19 cellular contexts compared by ENCODE assay signal in genomic region chr7:37395618-37396259, GRCh38. TPM values are rescaled to one million over a fixed set of nuclear protein-coding genes. Genes with fewer than 3 reads are reported as not detected.
A peak's percentile ranks its signal among the peaks of the same experiment; 100 is the strongest.
DNase-seq lines count a peak whose midpoint lies in the region; ATAC-seq and TF ChIP-seq lines count a peak whose summit lies in the region.
"Had no signal": no experiment of that assay in that cellular context is flagged by ENCODE, and none has a peak within 500 bp of the region (broad histone marks: within the 10 kb centered on the region; RNA-seq: fewer than 3 reads in every experiment).

No MANE protein-coding gene starts in this region.

- peaks cover 5% of the 10 kb centered on the region for H3K36me3 Mint-ChIP-seq in activated CD4-positive, alpha-beta T cell treated with anti-CD3 and anti-CD28 coated beads for 36 hours (ENCODE audit: low read depth)
- H3K36me3 Mint-ChIP-seq in activated CD4-positive, alpha-beta T cell treated with anti-CD3 and anti-CD28 coated beads, Interleukin-2, amount 10 ng/mL, durations not matched to agents 7 days and 5 days (ENCODE audit: low read depth), result peaks cover 6% of the 10 kb centered on the region
- peaks cover 12 to 13% of the 10 kb centered on the region in 2 donors for H3K36me3 Mint-ChIP-seq in CD14-positive monocyte
- peaks cover 4% of the 10 kb centered on the region for H3K36me3 Mint-ChIP-seq in memory B cell
- H3K36me3 Mint-ChIP-seq: WTC11 had no signal

- no peak for TF ChIP-seq CTCF in CD14-positive monocyte (IDR thresholded peaks at IDR 0.05)
- no peak for TF ChIP-seq CTCF in MM.1S (IDR thresholded peaks at IDR 0.05; ENCODE audit: low read length)
- no peak for TF ChIP-seq CTCF in esophagus squamous epithelium (IDR thresholded peaks at IDR 0.05)

- H3K36me3 ChIP-seq in MM.1S (replicated peaks; ENCODE audit: insufficient read depth, low read length), result no peaks in the 10 kb centered on the region
- no peaks in the 10 kb centered on the region for H3K36me3 ChIP-seq in esophagus squamous epithelium
- H3K36me3 ChIP-seq: BE2C, spleen, vagina had no signal

- no peak for DNase-seq in activated CD4-positive, alpha-beta T cell treated with anti-CD3 and anti-CD28 coated beads for 36 hours
- no peak for DNase-seq in activated CD4-positive, alpha-beta T cell treated with anti-CD3 and anti-CD28 coated beads, Interleukin-2, amount 10 ng/mL, durations not matched to agents 7 days and 5 days
- DNase-seq in CD14-positive monocyte (ENCODE audit: low spot score), result no peak
- DNase-seq in MM.1S, result peak; percentile 31
- no peak for DNase-seq in memory B cell (ENCODE audit: low spot score in 2 of 2)
- DNase-seq in mesenteric fat pad (ENCODE audit: low spot score), result no peak
- DNase-seq in esophagus squamous epithelium (lab: John Stamatoyannopoulos, UW), result no peak
- no peak for DNase-seq in DMS79 treated with DMSO at 0.1 percent for 48 hours (lab: John Stamatoyannopoulos, UW)
- DNase-seq: activated naive CD8-positive, alpha-beta T cell treated with anti-CD3 and anti-CD28 coated beads, Interleukin-2, amount 10 ng/mL, durations not matched to agents 7 days and 5 days; BE2C; Calu3; mucosa of descending colon; NCI-H2081 treated with DMSO at 0.1 percent for 48 hours; NCI-H446 treated with DMSO at 0.1 percent for 48 hours; NK-92 treated with Interleukin-12 subunit alpha and Interleukin-12 subunit beta, amount 100 ng/mL, for 24 hours; retina; spleen had no signal

- WGBS in esophagus squamous epithelium, 2 donors, result 45 to 52% methylated on average over 1 of the region's 1 CpG

- H3K9ac ChIP-seq in MM.1S (ENCODE audit: low read length), result no peak overlapping the region

- intact Hi-C loops in activated CD4-positive, alpha-beta T cell treated with anti-CD3 and anti-CD28 coated beads for 36 hours (cut with DNase I, micrococcal nuclease), result no loop called here
- intact Hi-C loops in CD14-positive monocyte (cut with micrococcal nuclease) (no loop called here), esophagus squamous epithelium (cut with DNase I) (no loop called here)

- POLR2A ChIA-PET in activated CD4-positive, alpha-beta T cell treated with anti-CD3 and anti-CD28 coated beads for 36 hours (lab: Charles Lee), result no interaction called here
- POLR2A ChIA-PET in activated CD4-positive, alpha-beta T cell treated with anti-CD3 and anti-CD28 coated beads, Interleukin-2, amount 10 ng/mL, durations not matched to agents 7 days and 5 days (lab: Charles Lee), result no interaction called here

- no peaks in the 10 kb centered on the region for H4K20me1 ChIP-seq in MM.1S (ENCODE audit: insufficient read depth, low read length)

- no peak for TF ChIP-seq POLR2A in esophagus squamous epithelium (IDR thresholded peaks at IDR 0.05)

- no peaks in the 10 kb centered on the region for H3K27me3 ChIP-seq in MM.1S (replicated peaks; ENCODE audit: insufficient read depth, low read length)
- no peaks in the 10 kb centered on the region for H3K27me3 ChIP-seq in esophagus squamous epithelium
- H3K27me3 ChIP-seq: BE2C, spleen, vagina had no signal

- H3K9me3 ChIP-seq in MM.1S (replicated peaks; ENCODE audit: insufficient read depth, low read length) (no peaks in the 10 kb centered on the region), esophagus squamous epithelium (no peaks in the 10 kb centered on the region)
- H3K9me3 ChIP-seq: BE2C, mucosa of descending colon, spleen, vagina had no signal

- CTCF ChIA-PET in activated CD4-positive, alpha-beta T cell treated with anti-CD3 and anti-CD28 coated beads for 36 hours (lab: Charles Lee), result interaction anchor here (0.6 to 1.7 kb wide), 3 partner anchors 14 to 60 kb away, joined by 3 to 5 read pairs (median 4); partner anchors contain the start of gene ELMO1
- CTCF ChIA-PET in activated CD4-positive, alpha-beta T cell treated with anti-CD3 and anti-CD28 coated beads, Interleukin-2, amount 10 ng/mL, durations not matched to agents 7 days and 5 days (lab: Charles Lee), result interaction anchor here (1.3 kb wide), 1 partner anchor 15 kb away, joined by 4 read pairs; no protein-coding TSS in a partner anchor

- peaks cover 81% of the 10 kb centered on the region for H3K4me1 Mint-ChIP-seq in activated CD4-positive, alpha-beta T cell treated with anti-CD3 and anti-CD28 coated beads for 36 hours
- peaks cover 36% of the 10 kb centered on the region for H3K4me1 Mint-ChIP-seq in activated CD4-positive, alpha-beta T cell treated with anti-CD3 and anti-CD28 coated beads, Interleukin-2, amount 10 ng/mL, durations not matched to agents 7 days and 5 days
- H3K4me1 Mint-ChIP-seq in CD14-positive monocyte (peaks cover 50% of the 10 kb centered on the region), memory B cell (peaks cover 73% of the 10 kb centered on the region)

- H3K4me3 Mint-ChIP-seq in activated CD4-positive, alpha-beta T cell treated with anti-CD3 and anti-CD28 coated beads for 36 hours, result no peak overlapping the region
- H3K4me3 Mint-ChIP-seq in activated CD4-positive, alpha-beta T cell treated with anti-CD3 and anti-CD28 coated beads, Interleukin-2, amount 10 ng/mL, durations not matched to agents 7 days and 5 days, result no peak overlapping the region
- H3K4me3 Mint-ChIP-seq in CD14-positive monocyte (no peak overlapping the region), memory B cell (peak overlapping the region; percentile 9)
- H3K4me3 Mint-ChIP-seq: activated naive CD8-positive, alpha-beta T cell treated with anti-CD3 and anti-CD28 coated beads, Interleukin-2, amount 10 ng/mL, durations not matched to agents 7 days and 5 days; WTC11 had no signal

- H3K9me3 Mint-ChIP-seq in activated CD4-positive, alpha-beta T cell treated with anti-CD3 and anti-CD28 coated beads for 36 hours (ENCODE audit: low read depth), result peaks cover under 1% of the 10 kb centered on the region
- H3K9me3 Mint-ChIP-seq in activated CD4-positive, alpha-beta T cell treated with anti-CD3 and anti-CD28 coated beads, Interleukin-2, amount 10 ng/mL, durations not matched to agents 7 days and 5 days, result peaks cover 2% of the 10 kb centered on the region
- H3K9me3 Mint-ChIP-seq in CD14-positive monocyte (peaks cover 0 to 2% (median 0%) of the 10 kb centered on the region in 7 donors), memory B cell (no peaks in the 10 kb centered on the region)
- H3K9me3 Mint-ChIP-seq: WTC11 had no signal

- H2AFZ ChIP-seq in MM.1S (ENCODE audit: low read length), result 0 out of 2 replicates have a peak overlapping the region, but pooled peaks have one; percentile 1

- ATAC-seq in activated CD4-positive, alpha-beta T cell treated with anti-CD3 and anti-CD28 coated beads for 36 hours, result peak; percentile 93
- ATAC-seq in memory B cell (ENCODE audit: low read depth), result peak; percentile 85
- ATAC-seq: mucosa of descending colon, WTC11 had no signal

- H3K79me2 ChIP-seq in MM.1S (ENCODE audit: low read length), result no peaks in the 10 kb centered on the region

- H3F3A ChIP-seq in MM.1S (ENCODE audit: insufficient read depth, low read length), result 0 out of 2 replicates have a peak, but pooled peaks cover 4% of the 10 kb centered on the region

- H3K4me3 ChIP-seq in MM.1S (ENCODE audit: low read length), result no peak overlapping the region
- no peak overlapping the region for H3K4me3 ChIP-seq in esophagus squamous epithelium
- H3K4me3 ChIP-seq: mucosa of descending colon, spleen, vagina had no signal

- no peaks in the 10 kb centered on the region for H3K9me2 ChIP-seq in MM.1S (replicated peaks; ENCODE audit: insufficient read depth, low read length)

- H3K27ac ChIP-seq in MM.1S (ENCODE audit: low read length) (peak overlapping the region; percentile 34; the same call in 1 of the 2 replicates), esophagus squamous epithelium (no peak overlapping the region)
- H3K27ac ChIP-seq: spleen, vagina had no signal

- no peaks in the 10 kb centered on the region for H3K27me3 Mint-ChIP-seq in activated CD4-positive, alpha-beta T cell treated with anti-CD3 and anti-CD28 coated beads for 36 hours
- H3K27me3 Mint-ChIP-seq in activated CD4-positive, alpha-beta T cell treated with anti-CD3 and anti-CD28 coated beads, Interleukin-2, amount 10 ng/mL, durations not matched to agents 7 days and 5 days, result no peaks in the 10 kb centered on the region
- H3K27me3 Mint-ChIP-seq in CD14-positive monocyte (ENCODE audit: low read depth in 3 of 3) (peaks cover 0 to 4% (median 0%) of the 10 kb centered on the region in 3 donors), memory B cell (no peaks in the 10 kb centered on the region)
- H3K27me3 Mint-ChIP-seq: activated naive CD8-positive, alpha-beta T cell treated with anti-CD3 and anti-CD28 coated beads, Interleukin-2, amount 10 ng/mL, durations not matched to agents 7 days and 5 days had no signal

- peak overlapping the region; percentile 10; the same call in 1 of the 2 replicates for H3K4me2 ChIP-seq in MM.1S (ENCODE audit: low read depth, low read length)

- peak overlapping the region; percentile 76 for H3K27ac Mint-ChIP-seq in activated CD4-positive, alpha-beta T cell treated with anti-CD3 and anti-CD28 coated beads for 36 hours
- H3K27ac Mint-ChIP-seq in activated CD4-positive, alpha-beta T cell treated with anti-CD3 and anti-CD28 coated beads, Interleukin-2, amount 10 ng/mL, durations not matched to agents 7 days and 5 days, result no peak overlapping the region
- H3K27ac Mint-ChIP-seq in CD14-positive monocyte, result peak overlapping the region in 4 of 7 donors; percentile 18 to 84 (median 70)
- H3K27ac Mint-ChIP-seq in memory B cell, result peak overlapping the region; percentile 93
- H3K27ac Mint-ChIP-seq: activated naive CD8-positive, alpha-beta T cell treated with anti-CD3 and anti-CD28 coated beads, Interleukin-2, amount 10 ng/mL, durations not matched to agents 7 days and 5 days; WTC11 had no signal

- H3K4me1 ChIP-seq in MM.1S (ENCODE audit: low read length) (peaks cover 29% of the 10 kb centered on the region), esophagus squamous epithelium (peaks cover 0 to 20% (median 6%) of the 10 kb centered on the region in 3 donors)
- H3K4me1 ChIP-seq: BE2C had no signal

RNA-seq across cellular contexts. Expression of gene ELMO1, which starts 52.9 kb away (rescaled TPM):
- 100 to 1,000 TPM in 1 of 2 experiments, 10 to 100 TPM in 1; 96.2 to 173 TPM for total RNA-seq in activated CD4-positive, alpha-beta T cell treated with anti-CD3 and anti-CD28 coated beads for 36 hours
- total RNA-seq in activated CD4-positive, alpha-beta T cell treated with anti-CD3 and anti-CD28 coated beads, Interleukin-2, amount 10 ng/mL, durations not matched to agents 7 days and 5 days, result 100 to 1,000 TPM in 1 of 2 experiments, 10 to 100 TPM in 1; 99.8 to 142 TPM
- 10 to 100 TPM; 46.6 to 46.7 TPM for polyA plus RNA-seq in CD14-positive monocyte
- 48.9 TPM for total RNA-seq in mesenteric fat pad
- 10 to 100 TPM in 2 of 4 donors, 1 to 10 TPM in 1, under 1 TPM in 1; 0.68 to 36.6 (median 11.8) TPM for total RNA-seq in esophagus squamous epithelium
- total RNA-seq: Calu3 had no signal
